In genomic region chr2:43407826-43408783, GRCh38 we compare ENCODE assay signal across 10 cellular contexts.
DNase-seq lines count a peak whose midpoint lies in the region; ATAC-seq and TF ChIP-seq lines count a peak whose summit lies in the region.
"Had no signal": no experiment of that assay in that cellular context is flagged by ENCODE, and none has a peak within 500 bp of the region (broad histone marks: within the 10 kb centered on the region; RNA-seq: fewer than 3 reads in every experiment).

No MANE protein-coding gene starts in this region.

- peak; percentile 84 for DNase-seq in RPMI8226
- DNase-seq in NK-92 (lab: John Stamatoyannopoulos, UW; ENCODE audit: unreplicated experiment) = no peak
- DNase-seq in islet precursor cell = no peak
- no peak for DNase-seq in tibial artery
- DNase-seq in A172 (ENCODE audit: low spot score) = no peak
- DNase-seq: activated naive CD8-positive, alpha-beta T cell treated with anti-CD3 and anti-CD28 coated beads for 36 hours had no signal

- TF ChIP-seq CTCF in tibial artery (IDR thresholded peaks at IDR 0.05) = no peak

- H3K4me3 ChIP-seq in skin epidermis (no peak overlapping the region), tibial artery (no peak overlapping the region)

- ATAC-seq in GM19023 (IDR thresholded peaks at IDR 0.05; ENCODE audit: unreplicated experiment) = peak; percentile 67
- ATAC-seq in HG02884 (IDR thresholded peaks at IDR 0.05; ENCODE audit: unreplicated experiment) = peak; percentile 69
- ATAC-seq: Panc1 had no signal

- no peaks in the 10 kb centered on the region for H3K9me3 ChIP-seq in tibial artery

- intact Hi-C loops in tibial artery (cut with DNase I; ENCODE audit: low total_unique reads) = no loop called here

- H3K27ac ChIP-seq in skin epidermis = peak overlapping the region in 12 of 21 experiments; percentile 38 to 79 (median 52)
- no peak overlapping the region for H3K27ac ChIP-seq in tibial artery

- H3K4me1 ChIP-seq in tibial artery = peaks cover 0 to 46% (median 15%) of the 10 kb centered on the region in 4 donors

- H3K27me3 ChIP-seq in tibial artery = no peaks in the 10 kb centered on the region

- no peaks in the 10 kb centered on the region for H3K36me3 ChIP-seq in tibial artery

Comparison
In these comparisons a context has a peak if more than half of its experiments do, and no peak if none do; other contexts are left out.
1. H3K27ac ChIP-seq: peak in skin epidermis (12 of 21); none in tibial artery (0 of 2).